In genomic region chr11:44943118-44943517, GRCh38 we compare ENCODE assay signal across 8 cellular contexts. TPM values are rescaled to one million over a fixed set of nuclear protein-coding genes. Genes with fewer than 3 reads are reported as not detected.
DNase-seq lines count a peak whose midpoint lies in the region; ATAC-seq lines count a peak whose summit lies in the region.

No MANE protein-coding gene starts in this region.

- DNase-seq in activated T-cell treated with anti-CD3 and anti-CD28 coated beads for 24 hours (ENCODE audit: low read depth) (peak; percentile 17), KBM-7 (peak; percentile 80), NCI-H1105 treated with DMSO at 0.1 percent for 48 hours (lab: John Stamatoyannopoulos, UW) (no peak), mesenteric fat pad (ENCODE audit: low spot score) (no peak)
- no peak for DNase-seq in activated T-cell treated with anti-CD3 and anti-CD28 coated beads, Interleukin-2, amount 50 U/mL, for 1 hour
- peak; percentile 15 for DNase-seq in activated T-cell treated with anti-CD3 and anti-CD28 coated beads, Interleukin-2, amount 50 U/mL, for 4 hours
- peak; percentile 5 for DNase-seq in stimulated activated CD8-positive, alpha-beta memory T cell treated with anti-CD3 and anti-CD28 coated beads, Interleukin-12 subunit alpha, Interleukin-12 subunit beta, amount 100 ng/mL, for 4 hours (ENCODE audit: low read depth)

- H3K4me1 Mint-ChIP-seq in activated T-cell treated with anti-CD3 and anti-CD28 coated beads, Interleukin-2, amount 50 U/mL, for 4 hours (ENCODE audit: low read depth): peaks cover 31% of the 10 kb centered on the region

- in situ Hi-C loops in KBM-7 (cut with MboI; ENCODE audit: low pct_unique_long_range_greater_than_20kb, low sequenced_read_pairs): loop anchor here (5.0 to 25.0 kb wide), 2 partner anchors 159 to 344 kb away; partner anchors contain the start of gene SYT13

- H3K27me3 Mint-ChIP-seq in activated T-cell treated with anti-CD3 and anti-CD28 coated beads, Interleukin-2, amount 50 U/mL, for 4 hours (ENCODE audit: low read depth): no peaks in the 10 kb centered on the region

- no peaks in the 10 kb centered on the region for H3K36me3 Mint-ChIP-seq in activated T-cell treated with anti-CD3 and anti-CD28 coated beads, Interleukin-2, amount 50 U/mL, for 4 hours (ENCODE audit: insufficient read depth)

- ATAC-seq in activated T-cell treated with anti-CD3 and anti-CD28 coated beads, Interleukin-2, amount 50 U/mL, for 4 hours: peak; percentile 61 to 63
- no peak for ATAC-seq in HG02571 (IDR thresholded peaks at IDR 0.05; ENCODE audit: unreplicated experiment)

- H3K9me3 Mint-ChIP-seq in activated T-cell treated with anti-CD3 and anti-CD28 coated beads, Interleukin-2, amount 50 U/mL, for 4 hours: no peaks in the 10 kb centered on the region

- no peak overlapping the region for H3K4me3 Mint-ChIP-seq in activated T-cell treated with anti-CD3 and anti-CD28 coated beads, Interleukin-2, amount 50 U/mL, for 4 hours

RNA-seq across cellular contexts. Expression of gene TP53I11, which starts 7.6 kb away (rescaled TPM):
- 10 to 100 TPM in 1 of 3 donors, 1 to 10 TPM in 2; 8.1 to 13.5 (median 9.2) TPM for total RNA-seq in activated T-cell treated with anti-CD3 and anti-CD28 coated beads, Interleukin-2, amount 50 U/mL, for 4 hours
- total RNA-seq in mesenteric fat pad: 133 TPM

Comparison
In these comparisons a context has a peak if more than half of its experiments do, and no peak if none do; other contexts are left out.
1. DNase-seq: peak in activated T-cell treated with anti-CD3 and anti-CD28 coated beads for 24 hours (single experiment), KBM-7 (single experiment), activated T-cell treated with anti-CD3 and anti-CD28 coated beads, Interleukin-2, amount 50 U/mL, for 4 hours (single experiment) and stimulated activated CD8-positive, alpha-beta memory T cell treated with anti-CD3 and anti-CD28 coated beads, Interleukin-12 subunit alpha, Interleukin-12 subunit beta, amount 100 ng/mL, for 4 hours (single experiment); none in activated T-cell treated with anti-CD3 and anti-CD28 coated beads, Interleukin-2, amount 50 U/mL, for 1 hour (single experiment), NCI-H1105 treated with DMSO at 0.1 percent for 48 hours (single experiment) and mesenteric fat pad (single experiment).